Comparison of ENCODE assay signal across 8 cellular contexts in the genomic region with DNA sequence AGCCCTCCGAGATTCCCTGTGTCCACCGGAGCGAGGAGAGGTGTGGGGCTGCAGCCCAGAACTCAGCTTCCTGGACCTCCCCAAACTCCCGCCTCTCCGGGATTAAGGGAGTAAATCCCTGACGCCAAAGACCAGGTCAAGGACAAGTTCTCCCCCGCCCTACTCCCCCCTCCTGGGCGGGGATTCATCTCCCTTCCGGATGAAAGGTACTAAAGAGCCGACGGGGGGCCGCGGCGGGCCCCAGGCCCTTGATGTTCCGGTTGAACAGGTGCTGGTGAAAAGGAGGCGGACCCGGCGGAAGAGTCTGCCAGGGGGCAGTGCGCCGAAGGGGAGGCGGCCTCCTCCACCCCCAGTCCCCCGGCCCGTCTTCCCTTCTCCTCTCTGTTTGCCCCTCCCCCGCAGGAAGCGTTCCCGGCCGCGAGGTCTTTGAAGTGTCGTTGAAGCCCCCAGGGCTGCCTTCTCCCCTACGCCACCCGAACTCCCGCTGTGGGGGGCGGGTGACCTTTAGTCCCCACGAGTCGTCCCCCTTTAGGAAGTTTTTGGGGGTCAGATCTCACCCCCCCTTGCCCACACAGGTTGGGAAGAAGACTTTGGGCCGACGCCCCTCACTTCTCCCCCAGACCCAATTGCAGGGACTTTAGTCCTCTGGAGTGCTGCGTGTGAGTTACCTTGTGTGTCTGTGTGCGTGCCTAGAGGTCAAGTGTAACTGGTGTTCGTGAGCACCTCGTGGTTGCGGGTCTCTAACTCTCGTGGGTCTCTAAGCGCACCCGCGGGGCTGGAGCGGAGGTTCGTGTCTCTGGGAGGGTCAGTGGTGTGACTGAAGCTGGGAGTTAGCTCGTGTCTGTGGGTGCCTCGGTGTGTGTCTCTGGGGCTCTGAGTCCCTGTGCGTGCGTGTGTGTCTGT. TPM values are rescaled to one million over a fixed set of nuclear protein-coding genes. Genes with fewer than 3 reads are reported as not detected.
DNase-seq lines count a peak whose midpoint lies in the region; ATAC-seq and TF ChIP-seq lines count a peak whose summit lies in the region.

No MANE protein-coding gene starts in this region.

- peak overlapping the region; percentile 97 for H3K27ac ChIP-seq in CD4-positive, alpha-beta T cell (ENCODE audit: low read depth, low read length)
- no peak overlapping the region for H3K27ac ChIP-seq in endodermal cell (ENCODE audit: low read depth, low read length)

- H3K27me3 ChIP-seq in CD4-positive, alpha-beta T cell (ENCODE audit: control insufficient read depth, insufficient read depth, low read length), result no peaks in the 10 kb centered on the region
- H3K27me3 ChIP-seq in endodermal cell (ENCODE audit: control insufficient read depth, insufficient read depth, low read length, poor library complexity, severe bottlenecking) (peaks cover 16% of the 10 kb centered on the region), mononuclear cell (ENCODE audit: insufficient read depth, low read length) (no peaks in the 10 kb centered on the region)

- H3K9ac ChIP-seq in endodermal cell (ENCODE audit: extremely low read depth, low read length, poor library complexity, severe bottlenecking), result peak overlapping the region; percentile 80

- peaks cover 16% of the 10 kb centered on the region for H3K36me3 ChIP-seq in endodermal cell (ENCODE audit: control insufficient read depth, insufficient read depth, low read length)

- H3K4me3 ChIP-seq in endodermal cell (ENCODE audit: low read length) (peak overlapping the region; percentile 95), mononuclear cell (ENCODE audit: low read length) (peak overlapping the region; percentile 87)

- H3K36me3 Mint-ChIP-seq in CD4-positive, alpha-beta T cell (ENCODE audit: low read depth), result peaks cover 59% of the 10 kb centered on the region
- peaks cover 14% of the 10 kb centered on the region for H3K36me3 Mint-ChIP-seq in endodermal cell (ENCODE audit: low read depth)

- H3K4me1 ChIP-seq in endodermal cell (ENCODE audit: control insufficient read depth, insufficient read depth, low read length), result no peaks in the 10 kb centered on the region
- peaks cover 65% of the 10 kb centered on the region for H3K4me1 ChIP-seq in mononuclear cell (ENCODE audit: insufficient read depth, low read length)

- H3K4me3 Mint-ChIP-seq in CD4-positive, alpha-beta T cell, result peak overlapping the region; percentile 95
- peak overlapping the region; percentile 83 for H3K4me3 Mint-ChIP-seq in endodermal cell

- H3K4me1 Mint-ChIP-seq in CD4-positive, alpha-beta T cell (ENCODE audit: low read depth), result peaks cover 54% of the 10 kb centered on the region
- peaks cover 40% of the 10 kb centered on the region for H3K4me1 Mint-ChIP-seq in endodermal cell

- no peaks in the 10 kb centered on the region for H3K9me3 Mint-ChIP-seq in CD4-positive, alpha-beta T cell
- no peaks in the 10 kb centered on the region for H3K9me3 Mint-ChIP-seq in endodermal cell

- 0 to 1% methylated on average over 20 to 50 of the region's 52 CpGs for WGBS in endodermal cell (ENCODE audit: insufficient coverage in 1 of 2, insufficient read length in 1 of 2), 2 experiments

- POLR2A ChIA-PET in CD4-positive, alpha-beta T cell (lab: Charles Lee), result interaction anchor here (0.5 to 7.0 kb wide), 26 partner anchors 9 to 459 kb away, joined by 3 to 180 read pairs (median 4); a partner anchor contains a TSS

- peak; percentile 37 to 81 (median 60) for DNase-seq in CD4-positive, alpha-beta T cell
- DNase-seq in NCI-H69 (lab: John Stamatoyannopoulos, UW) (peak; percentile 98), endodermal cell (peak; percentile 100)
- DNase-seq in activated CD8-positive, alpha-beta memory T cell treated with anti-CD3 and anti-CD28 coated beads for 4 hours (ENCODE audit: low read depth in 2 of 2), result peak; percentile 69 to 82
- peak; percentile 32 to 42 for DNase-seq in stimulated activated CD8-positive, alpha-beta memory T cell treated with anti-CD3 and anti-CD28 coated beads, Interleukin-7, amount 100 ng/mL, for 1 hour (ENCODE audit: low read depth in 2 of 2)

- TF ChIP-seq CTCF in CD4-positive, alpha-beta T cell (IDR thresholded peaks at IDR 0.05), result no peak
- no peak for TF ChIP-seq CTCF in endodermal cell (conservative IDR thresholded peaks at IDR 0.05)

- intact Hi-C loops in CD4-positive, alpha-beta T cell (cut with DNase I, micrococcal nuclease), result loop anchor here (2.0 kb wide), 2 partner anchors 27 to 49 kb away; a partner anchor contains a TSS

- H3K9me3 ChIP-seq in CD4-positive, alpha-beta T cell (ENCODE audit: control insufficient read depth, low read length), result no peaks in the 10 kb centered on the region
- H3K9me3 ChIP-seq in endodermal cell (ENCODE audit: control insufficient read depth, low read length) (no peaks in the 10 kb centered on the region), mononuclear cell (ENCODE audit: low read depth, low read length) (no peaks in the 10 kb centered on the region)

- peak; percentile 9 for ATAC-seq in CD4-positive, alpha-beta T cell (ENCODE audit: poor library complexity)
- ATAC-seq in HG02678 (IDR thresholded peaks at IDR 0.05; ENCODE audit: unreplicated experiment) (peak; percentile 25), GM18873 (IDR thresholded peaks at IDR 0.05; ENCODE audit: low FRiP score, unreplicated experiment) (no peak)

- no peaks in the 10 kb centered on the region for H3K27me3 Mint-ChIP-seq in CD4-positive, alpha-beta T cell
- H3K27me3 Mint-ChIP-seq in endodermal cell (ENCODE audit: insufficient read depth), result peaks cover 50% of the 10 kb centered on the region

- peak overlapping the region; percentile 88 for H3K27ac Mint-ChIP-seq in CD4-positive, alpha-beta T cell
- H3K27ac Mint-ChIP-seq in endodermal cell, result peak overlapping the region; percentile 92

- CTCF ChIA-PET in CD4-positive, alpha-beta T cell (lab: Charles Lee), result interaction anchor here (1.9 kb wide), 1 partner anchor 25 kb away, joined by 6 read pairs; no protein-coding TSS in a partner anchor

RNA-seq across cellular contexts. Expression of a gene that starts 1.1 kb away (rescaled TPM):
- total RNA-seq in CD4-positive, alpha-beta T cell, result 100 to 1,000 TPM; 321 to 324 TPM
- 100 to 1,000 TPM; 112 to 127 TPM for total RNA-seq in endodermal cell
- polyA plus RNA-seq in endodermal cell (2013, experiment 1 of 2), result 54.4 TPM
- polyA plus RNA-seq in endodermal cell (2013, experiment 2 of 2), result 49.1 TPM
- total RNA-seq in mononuclear cell, result 95.9 TPM

RNA-seq across cellular contexts. Expression of a gene that starts 26.1 kb away (rescaled TPM):
- total RNA-seq in CD4-positive, alpha-beta T cell, result 1 to 10 TPM; 4.7 to 5.7 TPM
- total RNA-seq in endodermal cell (10 to 100 TPM in 1 of 2 donors, 1 to 10 TPM in 1; 8.9 to 11.2 TPM), mononuclear cell (1.8 TPM)
- polyA plus RNA-seq in endodermal cell (2013, experiment 1 of 2), result 5.7 TPM
- 6.3 TPM for polyA plus RNA-seq in endodermal cell (2013, experiment 2 of 2)

RNA-seq across cellular contexts. Expression of a gene that starts 29.2 kb away (rescaled TPM):
- total RNA-seq in CD4-positive, alpha-beta T cell, result under 1 TPM; 0.16 to 0.34 TPM
- total RNA-seq in endodermal cell, result 1 to 10 TPM; 3.2 to 5.0 TPM
- polyA plus RNA-seq in endodermal cell (2013, experiment 1 of 2), result 13.5 TPM
- polyA plus RNA-seq in endodermal cell (2013, experiment 2 of 2), result 12.8 TPM
- 0.63 TPM for total RNA-seq in mononuclear cell

RNA-seq across cellular contexts. Expression of a gene that starts 44.1 kb away (rescaled TPM):
- not detected for total RNA-seq in CD4-positive, alpha-beta T cell
- total RNA-seq in endodermal cell (100 to 1,000 TPM; 101 to 106 TPM), mononuclear cell (not detected)
- 83.8 TPM for polyA plus RNA-seq in endodermal cell (2013, experiment 1 of 2)
- 72.3 TPM for polyA plus RNA-seq in endodermal cell (2013, experiment 2 of 2)

RNA-seq across cellular contexts. Expression of a gene that starts 48.5 kb away (rescaled TPM):
- total RNA-seq in CD4-positive, alpha-beta T cell, result 10 to 100 TPM; 46.6 to 55.0 TPM
- 100 to 1,000 TPM; 192 to 244 TPM for total RNA-seq in endodermal cell
- polyA plus RNA-seq in endodermal cell (2013, experiment 1 of 2), result 230 TPM
- 230 TPM for polyA plus RNA-seq in endodermal cell (2013, experiment 2 of 2)
- 95.5 TPM for total RNA-seq in mononuclear cell

Comparison
In these comparisons a context has a peak if more than half of its experiments do, and no peak if none do; other contexts are left out.
1. DNase-seq: peak in every context shown above with its lines; median percentile 100 in endodermal cell; 98 in NCI-H69; 76 in activated CD8-positive, alpha-beta memory T cell treated with anti-CD3 and anti-CD28 coated beads for 4 hours; 60 in CD4-positive, alpha-beta T cell; 37 in stimulated activated CD8-positive, alpha-beta memory T cell treated with anti-CD3 and anti-CD28 coated beads, Interleukin-7, amount 100 ng/mL, for 1 hour.